1 cellular context compared by ENCODE assay signal in genomic region chr2:37326285-37326684, GRCh38.
TF ChIP-seq lines count a peak whose summit lies in the region.

No MANE protein-coding gene starts in this region.

TF ChIP-seq in GM23338, 12 proteins besides CTCF, POLR2A, EP300 and RAD21:
- TF ChIP-seq ZNF462 (CRISPR knock-in tag; IDR thresholded peaks at IDR 0.05) (no peak), EZH2phosphoT487 (IDR thresholded peaks at IDR 0.05; ENCODE audit: unreplicated experiment) (no peak), STAT1 (IDR thresholded peaks at IDR 0.05; ENCODE audit: unreplicated experiment) (no peak), POLR2AphosphoS5 (IDR thresholded peaks at IDR 0.05; ENCODE audit: low read depth) (no peak), JUNB (IDR thresholded peaks at IDR 0.05; ENCODE audit: unreplicated experiment) (no peak), NANOG (IDR thresholded peaks at IDR 0.05; ENCODE audit: borderline replicate concordance) (no peak), EZH2 (IDR thresholded peaks at IDR 0.05; ENCODE audit: low read depth, unreplicated experiment) (no peak), ZNF331 (CRISPR knock-in tag; IDR thresholded peaks at IDR 0.05; ENCODE audit: low read depth) (no peak), ZNF114 (CRISPR knock-in tag; IDR thresholded peaks at IDR 0.05) (no peak), CREB1 (CRISPR knock-in tag; IDR thresholded peaks at IDR 0.05; ENCODE audit: low read depth) (no peak)
- TF ChIP-seq, protein P1, sequence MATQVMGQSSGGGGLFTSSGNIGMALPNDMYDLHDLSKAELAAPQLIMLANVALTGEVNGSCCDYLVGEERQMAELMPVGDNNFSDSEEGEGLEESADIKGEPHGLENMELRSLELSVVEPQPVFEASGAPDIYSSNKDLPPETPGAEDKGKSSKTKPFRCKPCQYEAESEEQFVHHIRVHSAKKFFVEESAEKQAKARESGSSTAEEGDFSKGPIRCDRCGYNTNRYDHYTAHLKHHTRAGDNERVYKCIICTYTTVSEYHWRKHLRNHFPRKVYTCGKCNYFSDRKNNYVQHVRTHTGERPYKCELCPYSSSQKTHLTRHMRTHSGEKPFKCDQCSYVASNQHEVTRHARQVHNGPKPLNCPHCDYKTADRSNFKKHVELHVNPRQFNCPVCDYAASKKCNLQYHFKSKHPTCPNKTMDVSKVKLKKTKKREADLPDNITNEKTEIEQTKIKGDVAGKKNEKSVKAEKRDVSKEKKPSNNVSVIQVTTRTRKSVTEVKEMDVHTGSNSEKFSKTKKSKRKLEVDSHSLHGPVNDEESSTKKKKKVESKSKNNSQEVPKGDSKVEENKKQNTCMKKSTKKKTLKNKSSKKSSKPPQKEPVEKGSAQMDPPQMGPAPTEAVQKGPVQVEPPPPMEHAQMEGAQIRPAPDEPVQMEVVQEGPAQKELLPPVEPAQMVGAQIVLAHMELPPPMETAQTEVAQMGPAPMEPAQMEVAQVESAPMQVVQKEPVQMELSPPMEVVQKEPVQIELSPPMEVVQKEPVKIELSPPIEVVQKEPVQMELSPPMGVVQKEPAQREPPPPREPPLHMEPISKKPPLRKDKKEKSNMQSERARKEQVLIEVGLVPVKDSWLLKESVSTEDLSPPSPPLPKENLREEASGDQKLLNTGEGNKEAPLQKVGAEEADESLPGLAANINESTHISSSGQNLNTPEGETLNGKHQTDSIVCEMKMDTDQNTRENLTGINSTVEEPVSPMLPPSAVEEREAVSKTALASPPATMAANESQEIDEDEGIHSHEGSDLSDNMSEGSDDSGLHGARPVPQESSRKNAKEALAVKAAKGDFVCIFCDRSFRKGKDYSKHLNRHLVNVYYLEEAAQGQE (IDR thresholded peaks at IDR 0.05; ENCODE audit: unreplicated experiment), result no peak
- TF ChIP-seq, protein P2, sequence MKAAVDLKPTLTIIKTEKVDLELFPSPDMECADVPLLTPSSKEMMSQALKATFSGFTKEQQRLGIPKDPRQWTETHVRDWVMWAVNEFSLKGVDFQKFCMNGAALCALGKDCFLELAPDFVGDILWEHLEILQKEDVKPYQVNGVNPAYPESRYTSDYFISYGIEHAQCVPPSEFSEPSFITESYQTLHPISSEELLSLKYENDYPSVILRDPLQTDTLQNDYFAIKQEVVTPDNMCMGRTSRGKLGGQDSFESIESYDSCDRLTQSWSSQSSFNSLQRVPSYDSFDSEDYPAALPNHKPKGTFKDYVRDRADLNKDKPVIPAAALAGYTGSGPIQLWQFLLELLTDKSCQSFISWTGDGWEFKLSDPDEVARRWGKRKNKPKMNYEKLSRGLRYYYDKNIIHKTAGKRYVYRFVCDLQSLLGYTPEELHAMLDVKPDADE (IDR thresholded peaks at IDR 0.05), result no peak
